Comparison of ENCODE assay signal across 23 cellular contexts in genomic region chr3:67941433-67942030, GRCh38.
A peak's percentile ranks its signal among the peaks of the same experiment; 100 is the strongest.
DNase-seq lines count a peak whose midpoint lies in the region; ATAC-seq and TF ChIP-seq lines count a peak whose summit lies in the region.
"Had no signal": no experiment of that assay in that cellular context is flagged by ENCODE, and none has a peak within 500 bp of the region (broad histone marks: within the 10 kb centered on the region; RNA-seq: fewer than 3 reads in every experiment).

No MANE protein-coding gene starts in this region.

- H3K4me1 ChIP-seq in MM.1S (ENCODE audit: low read length) (peaks cover 32% of the 10 kb centered on the region), testis (no peaks in the 10 kb centered on the region)
- H3K4me1 ChIP-seq: HAP-1 had no signal

- H3K27me3 ChIP-seq in MM.1S (replicated peaks; ENCODE audit: insufficient read depth, low read length) (no peaks in the 10 kb centered on the region), testis (no peaks in the 10 kb centered on the region)

- WGBS in testis, 2 donors = 69 to 76% methylated on average over 3 of the region's 3 CpGs

- peak overlapping the region; percentile 35 for H3K4me3 Mint-ChIP-seq in activated naive CD8-positive, alpha-beta T cell
- no peak overlapping the region for H3K4me3 Mint-ChIP-seq in activated naive CD8-positive, alpha-beta T cell treated with anti-CD3 and anti-CD28 coated beads, Interleukin-2, amount 50 U/mL, for 24 hours
- H3K4me3 Mint-ChIP-seq: GM23338, HFFc6, IgD-negative memory B cell had no signal

- peak overlapping the region; percentile 24 for H3K27ac Mint-ChIP-seq in activated naive CD8-positive, alpha-beta T cell
- H3K27ac Mint-ChIP-seq in activated naive CD8-positive, alpha-beta T cell treated with anti-CD3 and anti-CD28 coated beads, Interleukin-2, amount 50 U/mL, for 24 hours = no peak overlapping the region
- H3K27ac Mint-ChIP-seq: GM23338, HFFc6, IgD-negative memory B cell had no signal

- H3K4me3 ChIP-seq in MM.1S (ENCODE audit: low read length) (0 out of 2 replicates have a peak overlapping the region, but pooled peaks have one; percentile 5), testis (no peak overlapping the region)
- H3K4me3 ChIP-seq: GM23338, HAP-1 had no signal

- H4K20me1 ChIP-seq in MM.1S (ENCODE audit: insufficient read depth, low read length) = no peaks in the 10 kb centered on the region

- peaks cover 4% of the 10 kb centered on the region for H3K9me3 Mint-ChIP-seq in activated naive CD8-positive, alpha-beta T cell (ENCODE audit: low read depth)
- H3K9me3 Mint-ChIP-seq in activated naive CD8-positive, alpha-beta T cell treated with anti-CD3 and anti-CD28 coated beads, Interleukin-2, amount 50 U/mL, for 24 hours = peaks cover 10% of the 10 kb centered on the region
- H3K9me3 Mint-ChIP-seq: IgD-negative memory B cell had no signal

- peak overlapping the region; percentile 16; the same call in 1 of the 2 replicates for H2AFZ ChIP-seq in MM.1S (ENCODE audit: low read length)
- H2AFZ ChIP-seq: GM23338 had no signal

- peaks cover 4% of the 10 kb centered on the region for H3K36me3 Mint-ChIP-seq in activated naive CD8-positive, alpha-beta T cell
- H3K36me3 Mint-ChIP-seq in activated naive CD8-positive, alpha-beta T cell treated with anti-CD3 and anti-CD28 coated beads, Interleukin-2, amount 50 U/mL, for 24 hours (ENCODE audit: low read depth) = no peaks in the 10 kb centered on the region
- H3K36me3 Mint-ChIP-seq: IgD-negative memory B cell had no signal

- no peaks in the 10 kb centered on the region for H3K36me3 ChIP-seq in MM.1S (replicated peaks; ENCODE audit: insufficient read depth, low read length)
- no peaks in the 10 kb centered on the region for H3K36me3 ChIP-seq in testis (ENCODE audit: low read depth, missing control alignments)
- H3K36me3 ChIP-seq: HAP-1 had no signal

- H3K79me2 ChIP-seq in MM.1S (ENCODE audit: low read length) = no peaks in the 10 kb centered on the region

- DNase-seq in activated naive CD8-positive, alpha-beta T cell treated with anti-CD3 and anti-CD28 coated beads, Interleukin-2, amount 50 U/mL, for 24 hours = no peak
- DNase-seq in MM.1S (peak; percentile 42), inferior parietal cortex (ENCODE audit: extremely low spot score) (peak; percentile 9), superior temporal gyrus (ENCODE audit: extremely low spot score) (peak; percentile 17), SHP77 (lab: John Stamatoyannopoulos, UW) (no peak), testis (no peak)
- DNase-seq: COR-L47, DMS53, HFFc6, NCI-H1048, NCI-H1417, NCI-H1694, NCI-H2029 treated with DMSO at 0.1 percent for 48 hours, NCI-H446 treated with DMSO at 0.1 percent for 48 hours, NCI-H526, NCI-H82, Right ventricle myocardium superior, RPMI8226 had no signal

- H3K9me2 ChIP-seq in MM.1S (replicated peaks; ENCODE audit: insufficient read depth, low read length) = no peaks in the 10 kb centered on the region

- ATAC-seq in activated naive CD8-positive, alpha-beta T cell treated with anti-CD3 and anti-CD28 coated beads, Interleukin-2, amount 50 U/mL, for 24 hours = no peak
- ATAC-seq: GM23338 had no signal

- H3K4me2 ChIP-seq in MM.1S (ENCODE audit: low read depth, low read length) = peak overlapping the region; percentile 63
- H3K4me2 ChIP-seq: GM23338, KMS-11 had no signal

- H3K27ac ChIP-seq in MM.1S (ENCODE audit: low read length) (peak overlapping the region; percentile 44; the same call in 1 of the 2 replicates), testis (no peak overlapping the region)
- H3K27ac ChIP-seq: KMS-11 had no signal

- H3K4me1 Mint-ChIP-seq in activated naive CD8-positive, alpha-beta T cell (ENCODE audit: low read depth) = peaks cover 38% of the 10 kb centered on the region
- peaks cover 14% of the 10 kb centered on the region for H3K4me1 Mint-ChIP-seq in activated naive CD8-positive, alpha-beta T cell treated with anti-CD3 and anti-CD28 coated beads, Interleukin-2, amount 50 U/mL, for 24 hours
- H3K4me1 Mint-ChIP-seq: GM23338, IgD-negative memory B cell had no signal

- intact Hi-C loops in testis (cut with DNase I; ENCODE audit: low total_unique reads) = no loop called here

- no peaks in the 10 kb centered on the region for H3K27me3 Mint-ChIP-seq in activated naive CD8-positive, alpha-beta T cell
- no peaks in the 10 kb centered on the region for H3K27me3 Mint-ChIP-seq in activated naive CD8-positive, alpha-beta T cell treated with anti-CD3 and anti-CD28 coated beads, Interleukin-2, amount 50 U/mL, for 24 hours
- H3K27me3 Mint-ChIP-seq: IgD-negative memory B cell had no signal

- H3K9me3 ChIP-seq in MM.1S (replicated peaks; ENCODE audit: insufficient read depth, low read length) = no peaks in the 10 kb centered on the region
- no peaks in the 10 kb centered on the region for H3K9me3 ChIP-seq in testis
- H3K9me3 ChIP-seq: HAP-1 had no signal

- TF ChIP-seq CTCF in MM.1S (IDR thresholded peaks at IDR 0.05; ENCODE audit: low read length) = no peak
- TF ChIP-seq CTCF in testis (IDR thresholded peaks at IDR 0.05) = no peak

- TF ChIP-seq POLR2A in testis (IDR thresholded peaks at IDR 0.05) = no peak

- H3F3A ChIP-seq in MM.1S (ENCODE audit: insufficient read depth, low read length) = peaks cover 10% of the 10 kb centered on the region

- no peak overlapping the region for H3K9ac ChIP-seq in MM.1S (ENCODE audit: low read length)
- H3K9ac ChIP-seq: KMS-11 had no signal

Comparison
In these comparisons a context has a peak if more than half of its experiments do, and no peak if none do; other contexts are left out.
1. DNase-seq: peak in MM.1S (single experiment), inferior parietal cortex (single experiment) and superior temporal gyrus (single experiment); none in activated naive CD8-positive, alpha-beta T cell treated with anti-CD3 and anti-CD28 coated beads, Interleukin-2, amount 50 U/mL, for 24 hours (single experiment), SHP77 (0 of 2) and testis (single experiment).